Comparison of ENCODE assay signal across 11 cellular contexts in genomic region chr3:156615592-156616173, GRCh38. TPM values are rescaled to one million over a fixed set of nuclear protein-coding genes. Genes with fewer than 3 reads are reported as not detected.
A peak's percentile ranks its signal among the peaks of the same experiment; 100 is the strongest.
DNase-seq lines count a peak whose midpoint lies in the region; TF ChIP-seq lines count a peak whose summit lies in the region.
"Had no signal": no experiment of that assay in that cellular context is flagged by ENCODE, and none has a peak within 500 bp of the region (broad histone marks: within the 10 kb centered on the region; RNA-seq: fewer than 3 reads in every experiment).

No MANE protein-coding gene starts in this region.

- H3K4me3 Mint-ChIP-seq in Caco-2 (ENCODE audit: unreplicated experiment), result no peak overlapping the region
- H3K4me3 Mint-ChIP-seq in H9, result no peak overlapping the region

- H4K91ac ChIP-seq in H9 (ENCODE audit: insufficient read length, low read depth, low read length), result no peak overlapping the region

- H2AK5ac ChIP-seq in H9 (ENCODE audit: insufficient read length, low read length), result no peak overlapping the region

- no peak overlapping the region for H3K18ac ChIP-seq in H9 (ENCODE audit: insufficient read length, low read depth, low read length)

- H3K27ac ChIP-seq in SK-N-MC (peak overlapping the region; percentile 100), H9 (ENCODE audit: insufficient read length, low read depth, low read length) (no peak overlapping the region)
- H3K27ac ChIP-seq: A549 had no signal

- H4K20me1 ChIP-seq in H9 (ENCODE audit: control insufficient read depth, insufficient read depth, insufficient read length), result no peaks in the 10 kb centered on the region

- no peak overlapping the region for H3T11ph ChIP-seq in H9 (ENCODE audit: low read length)

- H3K27ac Mint-ChIP-seq in Caco-2 (ENCODE audit: unreplicated experiment) (no peak overlapping the region), H9 (peak overlapping the region in 1 of 3 experiments; percentile 59; a peak in 1 of 7 replicates)

- intact Hi-C loops in Caco-2 (cut with micrococcal nuclease; ENCODE audit: unreplicated experiment), result no loop called here

- no peaks in the 10 kb centered on the region for H3K79me1 ChIP-seq in H9 (ENCODE audit: insufficient read depth, low read depth, low read length, poor library complexity, severe bottlenecking)

- H3K4me3 ChIP-seq in SK-N-MC (peak overlapping the region; percentile 45; the same call in 1 of the 2 replicates), Caco-2 (ENCODE audit: low read depth, low read length) (no peak overlapping the region)
- H3K4me3 ChIP-seq: A549 had no signal

- H2BK12ac ChIP-seq in H9 (ENCODE audit: insufficient read length, low read depth, low read length), result no peak overlapping the region

- DNase-seq in NCI-H2171 treated with DMSO at 0.1 percent for 48 hours (lab: John Stamatoyannopoulos, UW), result peak; percentile 9
- no peak for DNase-seq in NCI-H2171 (lab: John Stamatoyannopoulos, UW)
- no peak for DNase-seq in SK-N-MC (ENCODE audit: low read depth, low spot score)
- peak; percentile 65 for DNase-seq in fibroblast of peridontal ligament (ENCODE audit: extremely low read depth)
- peak; percentile 100 for DNase-seq in renal cortical epithelial cell (ENCODE audit: low read depth)
- no peak for DNase-seq in Caco-2
- no peak for DNase-seq in H9
- DNase-seq in NCI-H2196 (lab: John Stamatoyannopoulos, UW; ENCODE audit: unreplicated experiment), result no peak
- DNase-seq: activated CD4-positive, alpha-beta T cell treated with anti-CD3 and anti-CD28 coated beads, Interleukin-2, amount 50 U/mL, for 4 hours; NK-92 treated with Interleukin-12 subunit alpha and Interleukin-12 subunit beta, amount 100 ng/mL, for 24 hours had no signal

- TF ChIP-seq CTCF in Caco-2 (IDR thresholded peaks at IDR 0.05; ENCODE audit: insufficient read depth in 1 of 2, low read depth in 1 of 2, low read length in 1 of 2, severe bottlenecking in 1 of 2, unreplicated experiment in 1 of 2) (no peak), H9 (conservative IDR thresholded peaks at IDR 0.05) (no peak)

- no TSS peak for BruUV-seq in Caco-2 (replicated peaks; lab: Mats Ljungman, UMichigan)

- H3K4me1 ChIP-seq in Caco-2 (no peaks in the 10 kb centered on the region), H9 (ENCODE audit: insufficient read depth, low read length) (no peaks in the 10 kb centered on the region)

- no CpG with 5 or more reads among the region's 1 CpG for WGBS in H9 (ENCODE audit: extremely low coverage, insufficient read length, low lambda C conversion rate)

- H4K5ac ChIP-seq in H9 (ENCODE audit: insufficient read length, low read depth, low read length), result no peak overlapping the region

- H3K9me3 ChIP-seq in SK-N-MC (ENCODE audit: low read depth, low read length), result no peaks in the 10 kb centered on the region
- H3K9me3 ChIP-seq in Caco-2, result no peaks in the 10 kb centered on the region
- H3K9me3 ChIP-seq in H9 (ENCODE audit: control insufficient read depth, low read depth, low read length), result no peaks in the 10 kb centered on the region
- H3K9me3 ChIP-seq: A549 had no signal

- no peak overlapping the region for H2AFZ ChIP-seq in H9 (ENCODE audit: low read length)

- no peak overlapping the region for H3K4me2 ChIP-seq in H9 (ENCODE audit: insufficient read depth, insufficient read length, low read length)
- H3K4me2 ChIP-seq: A549 had no signal

- no peak overlapping the region for H2BK5ac ChIP-seq in H9 (ENCODE audit: insufficient read length, low read length)

- no peaks in the 10 kb centered on the region for H3K27me3 Mint-ChIP-seq in Caco-2 (ENCODE audit: insufficient read depth, unreplicated experiment)
- H3K27me3 Mint-ChIP-seq in H9 (ENCODE audit: low read depth), result no peaks in the 10 kb centered on the region

- H3K36me3 ChIP-seq in SK-N-MC (ENCODE audit: insufficient read depth, low read length) (no peaks in the 10 kb centered on the region), Caco-2 (ENCODE audit: control insufficient read depth, insufficient read depth, low read length) (no peaks in the 10 kb centered on the region)

- POLR2A ChIA-PET in Caco-2 (lab: Charles Lee), result no interaction called here

- H2BK15ac ChIP-seq in H9 (ENCODE audit: low read depth, low read length), result no peak overlapping the region

- no peaks in the 10 kb centered on the region for H3K23me2 ChIP-seq in H9 (ENCODE audit: insufficient read length, low read depth, low read length, poor library complexity, severe bottlenecking)

- H3K79me2 ChIP-seq in H9 (ENCODE audit: insufficient read depth, low read length), result no peaks in the 10 kb centered on the region

- H3K14ac ChIP-seq in H9 (ENCODE audit: insufficient read depth, low read length), result no peak overlapping the region

- no peak overlapping the region for H3K4ac ChIP-seq in H9 (ENCODE audit: low read depth, low read length)

- no peak overlapping the region for H2BK120ac ChIP-seq in H9 (ENCODE audit: low read depth, low read length, poor library complexity, severe bottlenecking)

- H2BK20ac ChIP-seq in H9 (ENCODE audit: low read depth, low read length, poor library complexity, severe bottlenecking), result no peak overlapping the region

- H3K9ac ChIP-seq in SK-N-MC (ENCODE audit: insufficient read length) (peak overlapping the region; percentile 29), H9 (ENCODE audit: extremely low read depth, insufficient read length, low read length) (no peak overlapping the region)

- H3K36me3 Mint-ChIP-seq in Caco-2 (ENCODE audit: insufficient read depth, unreplicated experiment) (no peaks in the 10 kb centered on the region), H9 (ENCODE audit: insufficient read depth in 1 of 3, low read depth in 3 of 3) (no peaks in the 10 kb centered on the region; a peak in 1 of 7 replicates)

- H3K23ac ChIP-seq in H9 (ENCODE audit: insufficient read length, low read depth, low read length), result no peak overlapping the region

- peaks cover 7% of the 10 kb centered on the region for H3K4me1 Mint-ChIP-seq in Caco-2 (ENCODE audit: low read depth, unreplicated experiment)
- peaks cover 8 to 15% of the 10 kb centered on the region in 2 experiments for H3K4me1 Mint-ChIP-seq in H9

- CTCF ChIA-PET in Caco-2 (lab: Charles Lee), result no interaction called here

- H3K9me3 Mint-ChIP-seq in Caco-2 (ENCODE audit: unreplicated experiment), result no peaks in the 10 kb centered on the region
- H3K9me3 Mint-ChIP-seq in H9, result no peaks in the 10 kb centered on the region; a peak in 1 of 5 replicates

- H4K8ac ChIP-seq in H9 (replicated peaks; ENCODE audit: insufficient read length, low read depth, low read length), result no peak overlapping the region

- no peak overlapping the region for H3K56ac ChIP-seq in H9 (ENCODE audit: insufficient read length, low read depth, low read length)

- H3K27me3 ChIP-seq in Caco-2 (replicated peaks; ENCODE audit: control insufficient read depth, insufficient read depth, low read length) (no peaks in the 10 kb centered on the region), H9 (ENCODE audit: insufficient read depth, low read length) (no peaks in the 10 kb centered on the region)

RNA-seq across cellular contexts. Expression of gene TIPARP, which starts 58.7 kb away (rescaled TPM):
- total RNA-seq in renal cortical epithelial cell (70.8 and 90.6 TPM in 2 replicates), Caco-2 (2022) (15.8 and 18.2 TPM in 2 replicates), H9 (2021) (5.9 TPM in 2 replicates)

Comparison
In these comparisons a context has a peak if more than half of its experiments do, and no peak if none do; other contexts are left out.
1. DNase-seq: peak in NCI-H2171 treated with DMSO at 0.1 percent for 48 hours (single experiment), fibroblast of peridontal ligament (single experiment) and renal cortical epithelial cell (single experiment); none in NCI-H2171 (single experiment), SK-N-MC (single experiment), Caco-2 (0 of 2), H9 (single experiment) and NCI-H2196 (single experiment).